In the genomic region with DNA sequence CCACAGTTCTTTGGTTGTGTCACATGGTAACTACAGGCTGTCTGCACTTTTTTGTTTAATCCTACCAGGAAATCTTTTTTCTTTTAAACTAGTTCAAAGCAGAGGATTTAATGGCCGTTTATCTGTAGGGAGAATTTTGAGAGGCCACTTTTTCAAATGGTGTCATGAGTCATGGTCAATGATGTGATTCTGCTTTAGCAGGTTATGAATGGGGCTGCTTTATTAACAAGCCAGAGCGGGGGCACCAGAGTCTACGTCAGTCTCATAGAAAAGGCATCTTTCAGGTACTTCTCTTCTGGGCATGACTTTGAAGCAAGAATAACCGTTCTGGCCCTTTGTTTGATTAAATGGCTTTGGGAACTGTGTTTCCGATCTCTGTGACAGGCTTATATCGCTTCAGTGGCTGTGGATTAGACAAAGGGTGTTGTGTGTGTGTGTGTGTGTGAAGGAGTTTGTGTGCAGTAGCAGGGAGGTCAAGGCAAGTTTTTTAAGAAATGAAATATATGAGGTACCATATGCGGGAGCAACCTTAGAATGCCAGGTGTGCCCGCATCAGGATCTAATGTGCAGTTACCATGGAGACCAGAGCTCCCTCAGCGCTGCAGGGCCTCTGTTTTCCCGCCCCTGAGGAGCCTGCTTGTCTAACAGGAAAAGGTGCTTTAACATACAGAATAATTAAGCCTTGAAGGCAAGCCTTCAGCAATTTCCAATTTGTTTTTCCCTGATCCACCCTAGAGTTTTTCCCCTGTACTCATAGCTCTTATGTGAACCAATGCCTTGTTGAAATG, we compare ENCODE assay signal across 17 cellular contexts.
DNase-seq lines count a peak whose midpoint lies in the region; ATAC-seq and TF ChIP-seq lines count a peak whose summit lies in the region.
"Had no signal": no experiment of that assay in that cellular context is flagged by ENCODE, and none has a peak within 500 bp of the region (broad histone marks: within the 10 kb centered on the region; RNA-seq: fewer than 3 reads in every experiment).

No MANE protein-coding gene starts in this region.

- H3K36me3 Mint-ChIP-seq in activated naive CD8-positive, alpha-beta T cell treated with anti-CD3 and anti-CD28 coated beads for 36 hours, result peaks cover 2% of the 10 kb centered on the region

- TF ChIP-seq CTCF in PC-3 (conservative IDR thresholded peaks at IDR 0.05; ENCODE audit: low read depth, low read length), result no peak

- no peaks in the 10 kb centered on the region for H3K79me2 ChIP-seq in PC-3 (ENCODE audit: low read length)

- H3K27me3 ChIP-seq in PC-3 (ENCODE audit: low read length), result no peaks in the 10 kb centered on the region
- H3K27me3 ChIP-seq: left lung, Peyer's patch, stomach had no signal

- no peak overlapping the region for H3K4me3 Mint-ChIP-seq in activated naive CD8-positive, alpha-beta T cell treated with anti-CD3 and anti-CD28 coated beads for 36 hours
- H3K4me3 Mint-ChIP-seq: activated CD4-positive, alpha-beta T cell treated with anti-CD3 and anti-CD28 coated beads for 36 hours; T-cell had no signal

- POLR2A ChIA-PET in PC-3 (lab: Charles Lee; ENCODE audit: unreplicated experiment), result no interaction called here

- no peaks in the 10 kb centered on the region for H4K20me1 ChIP-seq in PC-3 (ENCODE audit: low read length)

- H3K4me1 ChIP-seq in PC-3 (ENCODE audit: insufficient read depth, low read length), result no peaks in the 10 kb centered on the region
- H3K4me1 ChIP-seq: left lung, stomach had no signal

- no peaks in the 10 kb centered on the region for H3F3A ChIP-seq in PC-3 (ENCODE audit: low read length, unreplicated experiment)

- no peak for ATAC-seq in HG03097 (IDR thresholded peaks at IDR 0.05; ENCODE audit: low FRiP score, unreplicated experiment)
- no peak for ATAC-seq in PC-3
- ATAC-seq: activated CD4-positive, alpha-beta T cell treated with anti-CD3 and anti-CD28 coated beads for 36 hours; left lung; naive thymus-derived CD8-positive, alpha-beta T cell; T-cell had no signal

- no peak overlapping the region for H3K27ac ChIP-seq in PC-3 (ENCODE audit: low read length)
- H3K27ac ChIP-seq: GM23248, left lung, Peyer's patch, stomach had no signal

- CTCF ChIA-PET in PC-3 (lab: Charles Lee), result no interaction called here

- peaks cover 7% of the 10 kb centered on the region for H3K9me3 Mint-ChIP-seq in activated naive CD8-positive, alpha-beta T cell treated with anti-CD3 and anti-CD28 coated beads for 36 hours
- H3K9me3 Mint-ChIP-seq: T-cell had no signal

- no peaks in the 10 kb centered on the region for H3K9me3 ChIP-seq in PC-3 (ENCODE audit: low read length)
- H3K9me3 ChIP-seq: left lung, Peyer's patch, stomach had no signal

- no peaks in the 10 kb centered on the region for H3K36me3 ChIP-seq in PC-3 (ENCODE audit: low read depth, low read length)
- H3K36me3 ChIP-seq: left lung, Peyer's patch, stomach had no signal

- no peak overlapping the region for H3K27ac Mint-ChIP-seq in activated naive CD8-positive, alpha-beta T cell treated with anti-CD3 and anti-CD28 coated beads for 36 hours
- H3K27ac Mint-ChIP-seq: activated CD4-positive, alpha-beta T cell treated with anti-CD3 and anti-CD28 coated beads for 36 hours; T-cell had no signal

- intact Hi-C loops in PC-3 (cut with micrococcal nuclease), result no loop called here

- H3K4me1 Mint-ChIP-seq in activated naive CD8-positive, alpha-beta T cell treated with anti-CD3 and anti-CD28 coated beads for 36 hours, result peaks cover 2% of the 10 kb centered on the region

- H3K27me3 Mint-ChIP-seq in activated naive CD8-positive, alpha-beta T cell treated with anti-CD3 and anti-CD28 coated beads for 36 hours, result no peaks in the 10 kb centered on the region
- H3K27me3 Mint-ChIP-seq: activated CD4-positive, alpha-beta T cell treated with anti-CD3 and anti-CD28 coated beads for 36 hours; naive thymus-derived CD8-positive, alpha-beta T cell; T-cell had no signal

- no peak overlapping the region for H3K4me3 ChIP-seq in PC-3 (ENCODE audit: low read length)
- H3K4me3 ChIP-seq: GM23248, left lung, Peyer's patch, stomach had no signal

- H3K4me2 ChIP-seq in PC-3 (ENCODE audit: low read length), result no peak overlapping the region

- BruUV-seq in PC-3 (replicated peaks; lab: Mats Ljungman, UMichigan), result no TSS peak

- H2AFZ ChIP-seq in PC-3 (ENCODE audit: low read length), result no peak overlapping the region
- H2AFZ ChIP-seq: GM23248 had no signal

- peak; percentile 81 for DNase-seq in COLO829 (ENCODE audit: low spot score)
- peak; percentile 67 for DNase-seq in NCI-H1417 treated with DMSO at 0.1 percent for 48 hours (lab: John Stamatoyannopoulos, UW)
- DNase-seq in NCI-H748 (lab: John Stamatoyannopoulos, UW; ENCODE audit: unreplicated experiment), result peak; percentile 100
- DNase-seq in left kidney (ENCODE audit: low read depth, low spot score), result peak; percentile 78
- DNase-seq in hepatic stellate cell (ENCODE audit: low spot score), result no peak
- DNase-seq in activated naive CD8-positive, alpha-beta T cell treated with anti-CD3 and anti-CD28 coated beads for 36 hours, result no peak
- no peak for DNase-seq in PC-3
- DNase-seq: activated CD4-positive, alpha-beta T cell treated with anti-CD3 and anti-CD28 coated beads for 36 hours; activated T-cell treated with anti-CD3 and anti-CD28 coated beads, Interleukin-2, amount 50 U/mL, for 48 hours; GM23248; KG1; left lung; naive thymus-derived CD8-positive, alpha-beta T cell; Peyer's patch; stomach; T-cell had no signal

- no peaks in the 10 kb centered on the region for H3K9me2 ChIP-seq in PC-3 (replicated peaks; ENCODE audit: low read length)

- no peak overlapping the region for H3K9ac ChIP-seq in PC-3 (ENCODE audit: low read length)
- H3K9ac ChIP-seq: GM23248 had no signal

Comparison
In these comparisons a context has a peak if more than half of its experiments do, and no peak if none do; other contexts are left out.
1. DNase-seq: peak in COLO829 (single experiment), NCI-H1417 treated with DMSO at 0.1 percent for 48 hours (single experiment), NCI-H748 (single experiment) and left kidney (single experiment); none in hepatic stellate cell (single experiment), activated naive CD8-positive, alpha-beta T cell treated with anti-CD3 and anti-CD28 coated beads for 36 hours (single experiment) and PC-3 (single experiment).